17 cellular contexts compared by ENCODE assay signal in genomic region chr13:42930136-42930535, GRCh38.
A peak's percentile ranks its signal among the peaks of the same experiment; 100 is the strongest.
DNase-seq lines count a peak whose midpoint lies in the region; ATAC-seq and TF ChIP-seq lines count a peak whose summit lies in the region.
"Had no signal": no experiment of that assay in that cellular context is flagged by ENCODE, and none has a peak within 500 bp of the region (broad histone marks: within the 10 kb centered on the region; RNA-seq: fewer than 3 reads in every experiment).

No MANE protein-coding gene starts in this region.

- peaks cover 53% of the 10 kb centered on the region for H3K36me3 Mint-ChIP-seq in activated CD4-positive, alpha-beta T cell treated with anti-CD3 and anti-CD28 coated beads, Interleukin-2, amount 10 ng/mL, durations not matched to agents 24 days and 14 days (ENCODE audit: low read depth)
- H3K36me3 Mint-ChIP-seq in activated CD4-positive, alpha-beta T cell treated with anti-CD3 and anti-CD28 coated beads for 36 hours (ENCODE audit: low read depth), result peaks cover 18% of the 10 kb centered on the region

- no peaks in the 10 kb centered on the region for H3K79me2 ChIP-seq in trophoblast cell (ENCODE audit: control insufficient read depth, insufficient read depth, low read length, poor library complexity)

- H3K27me3 Mint-ChIP-seq in activated CD4-positive, alpha-beta T cell treated with anti-CD3 and anti-CD28 coated beads, Interleukin-2, amount 10 ng/mL, durations not matched to agents 24 days and 14 days, result no peaks in the 10 kb centered on the region
- H3K27me3 Mint-ChIP-seq in activated CD4-positive, alpha-beta T cell treated with anti-CD3 and anti-CD28 coated beads for 36 hours, result no peaks in the 10 kb centered on the region
- H3K27me3 Mint-ChIP-seq: B cell; CD8-positive, alpha-beta memory T cell had no signal

- H2AK5ac ChIP-seq in trophoblast cell (ENCODE audit: low read length), result no peak overlapping the region

- H3K4me2 ChIP-seq in trophoblast cell (ENCODE audit: low read length), result no peak overlapping the region
- H3K4me2 ChIP-seq: BLaER1 treated with 17β-estradiol and CSF1 and Interleukin-3, amounts not matched to agents 10 nM and 100 nM had no signal

- no peak overlapping the region for H3K27ac Mint-ChIP-seq in activated CD4-positive, alpha-beta T cell treated with anti-CD3 and anti-CD28 coated beads, Interleukin-2, amount 10 ng/mL, durations not matched to agents 24 days and 14 days
- H3K27ac Mint-ChIP-seq in activated CD4-positive, alpha-beta T cell treated with anti-CD3 and anti-CD28 coated beads for 36 hours, result no peak overlapping the region
- H3K27ac Mint-ChIP-seq: B cell, H9 had no signal

- intact Hi-C loops in activated CD4-positive, alpha-beta T cell treated with anti-CD3 and anti-CD28 coated beads, Interleukin-2, amount 10 ng/mL, durations not matched to agents 24 days and 14 days (cut with micrococcal nuclease), result no loop called here
- intact Hi-C loops in activated CD4-positive, alpha-beta T cell treated with anti-CD3 and anti-CD28 coated beads for 36 hours (cut with DNase I, micrococcal nuclease), result no loop called here

- H3K4ac ChIP-seq in trophoblast cell (ENCODE audit: low read depth, low read length), result no peak overlapping the region

- H3K4me1 ChIP-seq in trophoblast cell (ENCODE audit: control insufficient read depth in 1 of 2, insufficient read depth in 2 of 2, low read length in 2 of 2), result peaks cover 0 to 3% of the 10 kb centered on the region in 2 experiments

- H4K8ac ChIP-seq in trophoblast cell (ENCODE audit: low read depth, low read length), result no peak overlapping the region

- H2AFZ ChIP-seq in trophoblast cell (ENCODE audit: insufficient read depth, low read length, poor library complexity), result no peak overlapping the region

- ATAC-seq in activated CD4-positive, alpha-beta T cell treated with anti-CD3 and anti-CD28 coated beads for 36 hours, result no peak
- ATAC-seq: GM12878 had no signal

- no peak overlapping the region for H2BK120ac ChIP-seq in trophoblast cell (ENCODE audit: insufficient read depth, low read length, poor library complexity)

- no peak overlapping the region for H4K91ac ChIP-seq in trophoblast cell (ENCODE audit: low read depth, low read length)

- H3K18ac ChIP-seq in trophoblast cell (ENCODE audit: low read length), result no peak overlapping the region

- in situ Hi-C loops in GM13976 (cut with MboI; ENCODE audit: low sequenced_read_pairs, unreplicated experiment), result no loop called here

- POLR2A ChIA-PET in activated CD4-positive, alpha-beta T cell treated with anti-CD3 and anti-CD28 coated beads for 36 hours (lab: Charles Lee), result no interaction called here

- H3K27ac ChIP-seq in trophoblast cell (ENCODE audit: low read depth, low read length), result no peak overlapping the region
- H3K27ac ChIP-seq: BLaER1 treated with 17β-estradiol and CSF1 and Interleukin-3, amounts not matched to agents 10 nM and 100 nM had no signal

- no peak overlapping the region for H2BK12ac ChIP-seq in trophoblast cell (ENCODE audit: low read length)

- CTCF ChIA-PET in activated CD4-positive, alpha-beta T cell treated with anti-CD3 and anti-CD28 coated beads for 36 hours (lab: Charles Lee), result interaction anchor here (0.6 kb wide), 1 partner anchor 90 kb away, joined by 3 read pairs; no protein-coding TSS in a partner anchor

- H4K12ac ChIP-seq in trophoblast cell (ENCODE audit: low read depth, low read length), result no peak overlapping the region

- no CpG with 5 or more reads among the region's 2 CpGs for WGBS in trophoblast cell (ENCODE audit: extremely low coverage, insufficient coverage, insufficient read length)

- H3K9me3 ChIP-seq in trophoblast cell (ENCODE audit: insufficient read depth, low read depth, low read length), result no peaks in the 10 kb centered on the region

- H3K14ac ChIP-seq in trophoblast cell (ENCODE audit: low read length), result no peak overlapping the region

- H3K27me3 ChIP-seq in trophoblast cell (ENCODE audit: insufficient read depth, low read length), result no peaks in the 10 kb centered on the region
- H3K27me3 ChIP-seq: BLaER1 treated with 17β-estradiol and CSF1 and Interleukin-3, amounts not matched to agents 10 nM and 100 nM had no signal

- DNase-seq in activated CD4-positive, alpha-beta T cell treated with anti-CD3 and anti-CD28 coated beads, Interleukin-2, amount 10 ng/mL, durations not matched to agents 24 days and 14 days, result peak; percentile 16
- no peak for DNase-seq in activated CD4-positive, alpha-beta T cell treated with anti-CD3 and anti-CD28 coated beads for 36 hours
- DNase-seq in choroid plexus epithelial cell (ENCODE audit: low read depth), result peak; percentile 42
- DNase-seq in trophoblast cell, result peak; percentile 54 to 89
- DNase-seq in pons (ENCODE audit: low spot score), result no peak
- no peak for DNase-seq in mucosa of gallbladder (ENCODE audit: low spot score)
- DNase-seq in GM13976 (ENCODE audit: low spot score), result no peak
- DNase-seq: 8988T; CD8-positive, alpha-beta memory T cell; COR-L47; DMS53; DND-41; EL; H9 had no signal

- no peak overlapping the region for H3K4me3 ChIP-seq in choroid plexus epithelial cell (ENCODE audit: low read depth, low read length)
- no peak overlapping the region for H3K4me3 ChIP-seq in trophoblast cell (ENCODE audit: low read depth, low read length)
- H3K4me3 ChIP-seq: BLaER1 treated with 17β-estradiol and CSF1 and Interleukin-3, amounts not matched to agents 10 nM and 100 nM; GM12878 had no signal

- TF ChIP-seq CTCF in choroid plexus epithelial cell (conservative IDR thresholded peaks at IDR 0.05; ENCODE audit: low read depth, low read length), result no peak
- TF ChIP-seq CTCF in GM13976 (IDR thresholded peaks at IDR 0.05; ENCODE audit: borderline replicate concordance, control extremely low read depth, extremely low read depth, insufficient read depth, missing control alignments), result no peak

- no peak overlapping the region for H3K23ac ChIP-seq in trophoblast cell (ENCODE audit: low read length)

- peaks cover 2% of the 10 kb centered on the region in 2 experiments for H3K36me3 ChIP-seq in trophoblast cell (ENCODE audit: control insufficient read depth in 1 of 2, insufficient read depth in 2 of 2, low read length in 2 of 2)

- H3K4me3 Mint-ChIP-seq in activated CD4-positive, alpha-beta T cell treated with anti-CD3 and anti-CD28 coated beads, Interleukin-2, amount 10 ng/mL, durations not matched to agents 24 days and 14 days, result no peak overlapping the region
- no peak overlapping the region for H3K4me3 Mint-ChIP-seq in activated CD4-positive, alpha-beta T cell treated with anti-CD3 and anti-CD28 coated beads for 36 hours
- H3K4me3 Mint-ChIP-seq: B cell; CD8-positive, alpha-beta memory T cell; H9 had no signal

- H3K9ac ChIP-seq in trophoblast cell (ENCODE audit: low read length), result no peak overlapping the region
- H3K9ac ChIP-seq: BLaER1 treated with 17β-estradiol and CSF1 and Interleukin-3, amounts not matched to agents 10 nM and 100 nM had no signal

- H3K9me3 Mint-ChIP-seq in activated CD4-positive, alpha-beta T cell treated with anti-CD3 and anti-CD28 coated beads, Interleukin-2, amount 10 ng/mL, durations not matched to agents 24 days and 14 days, result no peaks in the 10 kb centered on the region
- H3K9me3 Mint-ChIP-seq in activated CD4-positive, alpha-beta T cell treated with anti-CD3 and anti-CD28 coated beads for 36 hours (ENCODE audit: low read depth), result no peaks in the 10 kb centered on the region
- H3K9me3 Mint-ChIP-seq: CD8-positive, alpha-beta memory T cell had no signal

- peaks cover 17% of the 10 kb centered on the region for H3K4me1 Mint-ChIP-seq in activated CD4-positive, alpha-beta T cell treated with anti-CD3 and anti-CD28 coated beads, Interleukin-2, amount 10 ng/mL, durations not matched to agents 24 days and 14 days
- no peaks in the 10 kb centered on the region for H3K4me1 Mint-ChIP-seq in activated CD4-positive, alpha-beta T cell treated with anti-CD3 and anti-CD28 coated beads for 36 hours
- H3K4me1 Mint-ChIP-seq: B cell, H9 had no signal

- no peaks in the 10 kb centered on the region for H3K79me1 ChIP-seq in trophoblast cell (ENCODE audit: low read length)

- no peak overlapping the region for H2BK5ac ChIP-seq in trophoblast cell (ENCODE audit: low read depth, low read length, poor library complexity)

Comparison
In these comparisons a context has a peak if more than half of its experiments do, and no peak if none do; other contexts are left out.
1. DNase-seq: peak in activated CD4-positive, alpha-beta T cell treated with anti-CD3 and anti-CD28 coated beads, Interleukin-2, amount 10 ng/mL, durations not matched to agents 24 days and 14 days (single experiment), choroid plexus epithelial cell (single experiment) and trophoblast cell (2 of 2); none in activated CD4-positive, alpha-beta T cell treated with anti-CD3 and anti-CD28 coated beads for 36 hours (single experiment), pons (single experiment), mucosa of gallbladder (single experiment) and GM13976 (single experiment).